18 cellular contexts compared by ENCODE assay signal in genomic region chr3:152147748-152148147, GRCh38.
A peak's percentile ranks its signal among the peaks of the same experiment; 100 is the strongest.
DNase-seq lines count a peak whose midpoint lies in the region; ATAC-seq, FAIRE-seq and TF ChIP-seq lines count a peak whose summit lies in the region.
"Had no signal": no experiment of that assay in that cellular context is flagged by ENCODE, and none has a peak within 500 bp of the region (broad histone marks: within the 10 kb centered on the region; RNA-seq: fewer than 3 reads in every experiment).

No MANE protein-coding gene starts in this region.

- TF ChIP-seq EP300 in esophagus muscularis mucosa (IDR thresholded peaks at IDR 0.05): no peak

- no peak for DNase-seq in mammary epithelial cell
- DNase-seq in breast epithelium (ENCODE audit: low spot score in 2 of 2): no peak
- no peak for DNase-seq in keratinocyte (ENCODE audit: low read depth, low spot score)
- no peak for DNase-seq in activated CD4-positive, alpha-beta T cell treated with anti-CD3 and anti-CD28 coated beads, Interleukin-2, amount 50 U/mL, for 4 hours
- DNase-seq in OCI-LY7 (ENCODE audit: low spot score): no peak
- no peak for DNase-seq in esophagus muscularis mucosa (ENCODE audit: extremely low spot score)
- no peak for DNase-seq in stimulated activated effector memory CD8-positive, alpha-beta T cell treated with anti-CD3 and anti-CD28 coated beads, Interleukin-12 subunit alpha, Interleukin-12 subunit beta, amount 100 ng/mL, for 72 hours (ENCODE audit: low spot score in 2 of 2)
- DNase-seq: 8988T; ACHN; CD4-positive, CD25-positive, alpha-beta regulatory T cell; DMS53; GF-D8 had no signal

- H2AFZ ChIP-seq in mammary epithelial cell (ENCODE audit: low read depth, low read length) (peak overlapping the region; percentile 1), Loucy (ENCODE audit: low read length) (peak overlapping the region; percentile 40; the same call in 1 of the 2 replicates), keratinocyte (ENCODE audit: control insufficient read depth, low read length) (no peak overlapping the region), OCI-LY7 (ENCODE audit: low read length) (no peak overlapping the region)

- H3K27me3 ChIP-seq in mammary epithelial cell (ENCODE audit: insufficient read depth, low read length) (no peaks in the 10 kb centered on the region), breast epithelium (no peaks in the 10 kb centered on the region), Loucy (ENCODE audit: insufficient read depth, low read length, poor library complexity, severe bottlenecking) (no peaks in the 10 kb centered on the region), keratinocyte (ENCODE audit: control insufficient read depth, extremely low read depth, insufficient read depth, low read length) (no peaks in the 10 kb centered on the region), esophagus muscularis mucosa (no peaks in the 10 kb centered on the region)
- H3K27me3 ChIP-seq: BLaER1 treated with 17β-estradiol and CSF1 and Interleukin-3, amounts not matched to agents 10 nM and 100 nM had no signal

- H4K20me1 ChIP-seq in mammary epithelial cell (ENCODE audit: insufficient read depth, low read length) (no peaks in the 10 kb centered on the region), Loucy (ENCODE audit: insufficient read depth, low read length, poor library complexity, severe bottlenecking) (no peaks in the 10 kb centered on the region), keratinocyte (ENCODE audit: control insufficient read depth, extremely low read depth, insufficient read depth, low read length) (no peaks in the 10 kb centered on the region), OCI-LY7 (ENCODE audit: insufficient read depth, low read length) (no peaks in the 10 kb centered on the region)
- H4K20me1 ChIP-seq: BLaER1 treated with 17β-estradiol and CSF1 and Interleukin-3, amounts not matched to agents 10 nM and 100 nM had no signal

- H3K27ac ChIP-seq in mammary epithelial cell (ENCODE audit: insufficient read depth, low read depth, low read length) (no peak overlapping the region), breast epithelium (no peak overlapping the region), keratinocyte (ENCODE audit: control insufficient read depth, insufficient read depth, low read length) (no peak overlapping the region), OCI-LY7 (ENCODE audit: low read depth, low read length, poor library complexity, severe bottlenecking) (no peak overlapping the region), esophagus muscularis mucosa (replicated peaks in 1 of 4) (no peak overlapping the region)
- H3K27ac ChIP-seq: BLaER1 treated with 17β-estradiol and CSF1 and Interleukin-3, amounts not matched to agents 10 nM and 100 nM had no signal

- H3K9me2 ChIP-seq in Loucy (replicated peaks; ENCODE audit: low read depth, low read length) (no peaks in the 10 kb centered on the region), OCI-LY7 (ENCODE audit: insufficient read depth, low read length) (no peaks in the 10 kb centered on the region)

- ATAC-seq in stimulated activated effector memory CD8-positive, alpha-beta T cell treated with anti-CD3 and anti-CD28 coated beads, Interleukin-12 subunit alpha, Interleukin-12 subunit beta, amount 100 ng/mL, for 72 hours: no peak

- peaks cover 10% of the 10 kb centered on the region for H3K4me1 ChIP-seq in mammary epithelial cell (ENCODE audit: insufficient read depth, low read length)
- H3K4me1 ChIP-seq in breast epithelium: no peaks in the 10 kb centered on the region
- no peaks in the 10 kb centered on the region for H3K4me1 ChIP-seq in Loucy (ENCODE audit: insufficient read depth, low read length, poor library complexity, severe bottlenecking)
- H3K4me1 ChIP-seq in keratinocyte (ENCODE audit: control insufficient read depth, extremely low read depth, insufficient read depth, low read length): peaks cover 32% of the 10 kb centered on the region
- H3K4me1 ChIP-seq in OCI-LY7 (ENCODE audit: insufficient read depth, low read length, poor library complexity, severe bottlenecking): no peaks in the 10 kb centered on the region
- H3K4me1 ChIP-seq in esophagus muscularis mucosa: no peaks in the 10 kb centered on the region
- H3K4me1 ChIP-seq: HAP-1 had no signal

- POLR2A ChIA-PET in OCI-LY7 (lab: Charles Lee): no interaction called here

- dilution Hi-C loops in mammary epithelial cell (cut with HindIII; ENCODE audit: low sequenced_read_pairs) (no loop called here), keratinocyte (cut with MboI; ENCODE audit: extremely low pct_ligation_motif_present, low sequenced_read_pairs) (no loop called here)

- TF ChIP-seq CTCF in mammary epithelial cell (conservative IDR thresholded peaks at IDR 0.05 in 1 of 2, IDR thresholded peaks at IDR 0.05 in 1 of 2; ENCODE audit: extremely low read depth in 1 of 2, insufficient read depth in 1 of 2, low read depth in 1 of 2, low read length in 2 of 2) (no peak), breast epithelium (IDR thresholded peaks at IDR 0.05) (no peak), Loucy (conservative IDR thresholded peaks at IDR 0.05; ENCODE audit: low read length) (no peak), keratinocyte (optimal IDR thresholded peaks at IDR 0.05 in 1 of 3, IDR thresholded peaks at IDR 0.05 in 1 of 3, conservative IDR thresholded peaks at IDR 0.05 in 1 of 3; ENCODE audit: extremely low read depth in 1 of 3, insufficient read depth in 2 of 3, low read length in 3 of 3) (no peak), OCI-LY7 (conservative IDR thresholded peaks at IDR 0.05; ENCODE audit: low read length) (no peak), esophagus muscularis mucosa (IDR thresholded peaks at IDR 0.05) (no peak)

- H3K9me3 ChIP-seq in mammary epithelial cell (replicated peaks; ENCODE audit: insufficient read depth, low read length) (no peaks in the 10 kb centered on the region), breast epithelium (peaks cover 0 to 6% of the 10 kb centered on the region in 2 donors), Loucy (ENCODE audit: insufficient read depth, low read depth, low read length) (no peaks in the 10 kb centered on the region), keratinocyte (ENCODE audit: control insufficient read depth, low read depth, low read length) (no peaks in the 10 kb centered on the region), OCI-LY7 (ENCODE audit: low read length) (no peaks in the 10 kb centered on the region), esophagus muscularis mucosa (no peaks in the 10 kb centered on the region)
- H3K9me3 ChIP-seq: HAP-1 had no signal

- intact Hi-C loops in mammary epithelial cell (cut with micrococcal nuclease): no loop called here
- intact Hi-C loops in breast epithelium (cut with DNase I; ENCODE audit: low total_unique reads): no loop called here
- intact Hi-C loops in OCI-LY7 (cut with micrococcal nuclease; ENCODE audit: unreplicated experiment): no loop called here
- intact Hi-C loops in esophagus muscularis mucosa (cut with DNase I): no loop called here

- in situ Hi-C loops in mammary epithelial cell (cut with MboI; ENCODE audit: low sequenced_read_pairs in 2 of 2): no loop called here

- H3K4me3 Mint-ChIP-seq in stimulated activated effector memory CD8-positive, alpha-beta T cell treated with anti-CD3 and anti-CD28 coated beads, Interleukin-12 subunit alpha, Interleukin-12 subunit beta, amount 100 ng/mL, for 72 hours: no peak overlapping the region
- H3K4me3 Mint-ChIP-seq: CD4-positive, CD25-positive, alpha-beta regulatory T cell; IgD-negative memory B cell had no signal

- FAIRE-seq in keratinocyte (lab: Jason Lieb, UNC): no peak
- FAIRE-seq: GM12891, H1 had no signal

- H3K4me2 ChIP-seq in mammary epithelial cell (ENCODE audit: insufficient read depth, low read depth, low read length) (no peak overlapping the region), Loucy (ENCODE audit: low read depth, low read length, poor library complexity, severe bottlenecking) (no peak overlapping the region), keratinocyte (ENCODE audit: control insufficient read depth, extremely low read depth, insufficient read depth, low read depth, low read length) (peak overlapping the region; percentile 30), OCI-LY7 (ENCODE audit: low read length) (no peak overlapping the region)
- H3K4me2 ChIP-seq: BLaER1 treated with 17β-estradiol and CSF1 and Interleukin-3, amounts not matched to agents 10 nM and 100 nM had no signal

- H3F3A ChIP-seq in Loucy (ENCODE audit: low read depth): no peaks in the 10 kb centered on the region

- no peaks in the 10 kb centered on the region for H3K4me1 Mint-ChIP-seq in stimulated activated effector memory CD8-positive, alpha-beta T cell treated with anti-CD3 and anti-CD28 coated beads, Interleukin-12 subunit alpha, Interleukin-12 subunit beta, amount 100 ng/mL, for 72 hours

- H3K79me2 ChIP-seq in mammary epithelial cell (ENCODE audit: insufficient read depth, low read length) (no peaks in the 10 kb centered on the region), Loucy (ENCODE audit: insufficient read depth, low read length) (no peaks in the 10 kb centered on the region), keratinocyte (ENCODE audit: control insufficient read depth, insufficient read depth, low read length) (no peaks in the 10 kb centered on the region), OCI-LY7 (ENCODE audit: insufficient read depth, low read depth, low read length) (no peaks in the 10 kb centered on the region)

- H3K4me3 ChIP-seq in mammary epithelial cell (replicated peaks in 1 of 3; ENCODE audit: insufficient read depth in 1 of 3, low read depth in 2 of 3, low read length in 3 of 3) (no peak overlapping the region), breast epithelium (no peak overlapping the region), Loucy (ENCODE audit: low read length, poor library complexity, severe bottlenecking) (no peak overlapping the region), keratinocyte (ENCODE audit: control insufficient read depth in 2 of 3, extremely low read depth in 1 of 3, insufficient read depth in 2 of 3, low read depth in 1 of 3, low read length in 3 of 3) (no peak overlapping the region), OCI-LY7 (ENCODE audit: low read depth, low read length, poor library complexity, severe bottlenecking) (no peak overlapping the region), esophagus muscularis mucosa (no peak overlapping the region)
- H3K4me3 ChIP-seq: BLaER1 treated with 17β-estradiol and CSF1 and Interleukin-3, amounts not matched to agents 10 nM and 100 nM; HAP-1 had no signal

- no peaks in the 10 kb centered on the region for H3K9me3 Mint-ChIP-seq in stimulated activated effector memory CD8-positive, alpha-beta T cell treated with anti-CD3 and anti-CD28 coated beads, Interleukin-12 subunit alpha, Interleukin-12 subunit beta, amount 100 ng/mL, for 72 hours
- H3K9me3 Mint-ChIP-seq: IgD-negative memory B cell had no signal

- TF ChIP-seq POLR2A in breast epithelium (IDR thresholded peaks at IDR 0.05) (no peak), esophagus muscularis mucosa (IDR thresholded peaks at IDR 0.05; ENCODE audit: low read depth) (no peak)

- no peak overlapping the region for H3K27ac Mint-ChIP-seq in stimulated activated effector memory CD8-positive, alpha-beta T cell treated with anti-CD3 and anti-CD28 coated beads, Interleukin-12 subunit alpha, Interleukin-12 subunit beta, amount 100 ng/mL, for 72 hours

- no peaks in the 10 kb centered on the region for H3K36me3 ChIP-seq in mammary epithelial cell (ENCODE audit: insufficient read depth, low read length)
- H3K36me3 ChIP-seq in breast epithelium: no peaks in the 10 kb centered on the region
- no peaks in the 10 kb centered on the region for H3K36me3 ChIP-seq in Loucy (ENCODE audit: insufficient read depth, low read length)
- H3K36me3 ChIP-seq in keratinocyte (ENCODE audit: control insufficient read depth in 2 of 2, extremely low read depth in 1 of 2, insufficient read depth in 2 of 2, low read length in 2 of 2): no peaks in the 10 kb centered on the region
- H3K36me3 ChIP-seq in OCI-LY7 (ENCODE audit: insufficient read depth, low read length): no peaks in the 10 kb centered on the region
- H3K36me3 ChIP-seq in esophagus muscularis mucosa: no peaks in the 10 kb centered on the region
- H3K36me3 ChIP-seq: BLaER1 treated with 17β-estradiol and CSF1 and Interleukin-3, amounts not matched to agents 10 nM and 100 nM; HAP-1 had no signal

- no TSS peak for BruUV-seq in mammary epithelial cell (replicated peaks; lab: Mats Ljungman, UMichigan)
- BruUV-seq in OCI-LY7 (replicated peaks; lab: Mats Ljungman, UMichigan): no TSS peak

- H3K9me1 ChIP-seq in keratinocyte (ENCODE audit: control insufficient read depth, extremely low read depth, insufficient read depth, low read length): no peaks in the 10 kb centered on the region

- no peaks in the 10 kb centered on the region for H3K36me3 Mint-ChIP-seq in stimulated activated effector memory CD8-positive, alpha-beta T cell treated with anti-CD3 and anti-CD28 coated beads, Interleukin-12 subunit alpha, Interleukin-12 subunit beta, amount 100 ng/mL, for 72 hours
- H3K36me3 Mint-ChIP-seq: CD4-positive, CD25-positive, alpha-beta regulatory T cell had no signal

- H3K9ac ChIP-seq in mammary epithelial cell (ENCODE audit: insufficient read depth, low read length): no peak overlapping the region
- H3K9ac ChIP-seq in Loucy (ENCODE audit: low read depth, low read length, poor library complexity, severe bottlenecking): no peak overlapping the region
- no peak overlapping the region for H3K9ac ChIP-seq in keratinocyte (ENCODE audit: control insufficient read depth, extremely low read depth, insufficient read depth, low read length)
- H3K9ac ChIP-seq: BLaER1 treated with 17β-estradiol and CSF1 and Interleukin-3, amounts not matched to agents 10 nM and 100 nM had no signal

- CTCF ChIA-PET in mammary epithelial cell (lab: Charles Lee; ENCODE audit: low non-redundant PET) (no interaction called here), OCI-LY7 (lab: Charles Lee; ENCODE audit: unreplicated experiment) (no interaction called here)

Comparison
In these comparisons a context has a peak if more than half of its experiments do, and no peak if none do; other contexts are left out.
1. H2AFZ ChIP-seq: peak in mammary epithelial cell (single experiment) and Loucy (single experiment); none in keratinocyte (single experiment) and OCI-LY7 (single experiment).